13 cellular contexts compared by ENCODE assay signal in genomic region chr4:81786063-81786763, GRCh38.
A peak's percentile ranks its signal among the peaks of the same experiment; 100 is the strongest.
DNase-seq lines count a peak whose midpoint lies in the region; ATAC-seq, FAIRE-seq and TF ChIP-seq lines count a peak whose summit lies in the region.
"Had no signal": no experiment of that assay in that cellular context is flagged by ENCODE, and none has a peak within 500 bp of the region (broad histone marks: within the 10 kb centered on the region; RNA-seq: fewer than 3 reads in every experiment).

No MANE protein-coding gene starts in this region.

- FAIRE-seq in islet of Langerhans (lab: Jason Lieb, UNC) (peak; percentile 77), GM12891 (lab: Jason Lieb, UNC) (no peak)

- H3K36me3 Mint-ChIP-seq in activated naive CD8-positive, alpha-beta T cell treated with anti-CD3 and anti-CD28 coated beads, Interleukin-2, amount 50 U/mL, for 24 hours (ENCODE audit: low read depth): no peaks in the 10 kb centered on the region
- no peaks in the 10 kb centered on the region for H3K36me3 Mint-ChIP-seq in activated naive CD8-positive, alpha-beta T cell treated with anti-CD3 and anti-CD28 coated beads for 36 hours
- H3K36me3 Mint-ChIP-seq: memory B cell had no signal

- H3K27me3 Mint-ChIP-seq in activated naive CD8-positive, alpha-beta T cell treated with anti-CD3 and anti-CD28 coated beads, Interleukin-2, amount 50 U/mL, for 24 hours: no peaks in the 10 kb centered on the region
- no peaks in the 10 kb centered on the region for H3K27me3 Mint-ChIP-seq in activated naive CD8-positive, alpha-beta T cell treated with anti-CD3 and anti-CD28 coated beads for 36 hours
- H3K27me3 Mint-ChIP-seq: activated CD4-positive, alpha-beta T cell treated with anti-CD3 and anti-CD28 coated beads, Interleukin-2, amount 10 ng/mL, durations not matched to agents 24 days and 14 days; memory B cell had no signal

- no peak for DNase-seq in activated naive CD8-positive, alpha-beta T cell treated with anti-CD3 and anti-CD28 coated beads, Interleukin-2, amount 50 U/mL, for 24 hours
- DNase-seq in activated naive CD8-positive, alpha-beta T cell treated with anti-CD3 and anti-CD28 coated beads for 36 hours: no peak
- DNase-seq in UCSD-AML1 (lab: John Stamatoyannopoulos, UW; ENCODE audit: unreplicated experiment): peak; percentile 11
- no peak for DNase-seq in NK-92 treated with Interleukin-12 subunit alpha and Interleukin-12 subunit beta, amount 100 ng/mL, for 24 hours (lab: John Stamatoyannopoulos, UW)
- DNase-seq in GM12891 (ENCODE audit: insufficient read length, low spot score): no peak
- DNase-seq: activated CD4-positive, alpha-beta T cell treated with anti-CD3 and anti-CD28 coated beads, Interleukin-2, amount 10 ng/mL, durations not matched to agents 24 days and 14 days; Kasumi-1; stimulated activated naive CD4-positive, alpha-beta T cell treated with Interleukin-2 at 50 U/mL for 16 hours had no signal

- H3K9me3 Mint-ChIP-seq in activated naive CD8-positive, alpha-beta T cell treated with anti-CD3 and anti-CD28 coated beads, Interleukin-2, amount 50 U/mL, for 24 hours: no peaks in the 10 kb centered on the region
- H3K9me3 Mint-ChIP-seq in activated naive CD8-positive, alpha-beta T cell treated with anti-CD3 and anti-CD28 coated beads for 36 hours: no peaks in the 10 kb centered on the region
- H3K9me3 Mint-ChIP-seq: activated CD4-positive, alpha-beta T cell treated with anti-CD3 and anti-CD28 coated beads, Interleukin-2, amount 10 ng/mL, durations not matched to agents 24 days and 14 days; memory B cell had no signal

- no peak overlapping the region for H3K4me3 Mint-ChIP-seq in activated naive CD8-positive, alpha-beta T cell treated with anti-CD3 and anti-CD28 coated beads, Interleukin-2, amount 50 U/mL, for 24 hours
- H3K4me3 Mint-ChIP-seq in activated naive CD8-positive, alpha-beta T cell treated with anti-CD3 and anti-CD28 coated beads for 36 hours: no peak overlapping the region
- H3K4me3 Mint-ChIP-seq: activated CD4-positive, alpha-beta T cell treated with anti-CD3 and anti-CD28 coated beads, Interleukin-2, amount 10 ng/mL, durations not matched to agents 24 days and 14 days; memory B cell had no signal

- ATAC-seq in activated naive CD8-positive, alpha-beta T cell treated with anti-CD3 and anti-CD28 coated beads, Interleukin-2, amount 50 U/mL, for 24 hours: peak; percentile 77
- no peak for ATAC-seq in GM19328 (IDR thresholded peaks at IDR 0.05; ENCODE audit: unreplicated experiment)
- ATAC-seq: Right ventricle myocardium inferior had no signal

- TF ChIP-seq POLR2A in GM12891 (IDR thresholded peaks at IDR 0.05; ENCODE audit: low read depth, low read length): no peak

- H3K4me1 Mint-ChIP-seq in activated naive CD8-positive, alpha-beta T cell treated with anti-CD3 and anti-CD28 coated beads, Interleukin-2, amount 50 U/mL, for 24 hours: peaks cover 23% of the 10 kb centered on the region
- H3K4me1 Mint-ChIP-seq in activated naive CD8-positive, alpha-beta T cell treated with anti-CD3 and anti-CD28 coated beads for 36 hours: peaks cover 22% of the 10 kb centered on the region

- H3K27ac ChIP-seq in temporal lobe (ENCODE audit: low read depth, low read length): peak overlapping the region; percentile 14

- H3K27ac Mint-ChIP-seq in activated naive CD8-positive, alpha-beta T cell treated with anti-CD3 and anti-CD28 coated beads, Interleukin-2, amount 50 U/mL, for 24 hours: peak overlapping the region; percentile 33
- H3K27ac Mint-ChIP-seq in activated naive CD8-positive, alpha-beta T cell treated with anti-CD3 and anti-CD28 coated beads for 36 hours: no peak overlapping the region
- H3K27ac Mint-ChIP-seq: memory B cell had no signal

TF ChIP-seq in GM12891, 5 proteins besides CTCF, POLR2A, EP300 and RAD21:
- no peak for TF ChIP-seq SPI1 (IDR thresholded peaks at IDR 0.05; ENCODE audit: low read depth, low read length)
- no peak for TF ChIP-seq POU2F2 (IDR thresholded peaks at IDR 0.05; ENCODE audit: low read depth, low read length)
